Comparison of ENCODE assay signal across 1 cellular context in genomic region chr7:714251-714671, GRCh38.
TF ChIP-seq lines count a peak whose summit lies in the region.

No MANE protein-coding gene starts in this region.

TF ChIP-seq in GM23338, 12 proteins besides CTCF, POLR2A, EP300 and RAD21 (continued from another document):
- TF ChIP-seq REST (IDR thresholded peaks at IDR 0.05; ENCODE audit: unreplicated experiment) (no peak), ZNF331 (CRISPR knock-in tag; IDR thresholded peaks at IDR 0.05; ENCODE audit: low read depth) (no peak)
